Comparison of ENCODE assay signal across 1 cellular context in genomic region chr17:56834380-56835258, GRCh38.
A peak's percentile ranks its signal among the peaks of the same experiment; 100 is the strongest.
TF ChIP-seq lines count a peak whose summit lies in the region.

No MANE protein-coding gene starts in this region.

TF ChIP-seq in GM12878, 131 proteins besides CTCF, POLR2A, EP300 and RAD21:
- TF ChIP-seq DPF2 (IDR thresholded peaks at IDR 0.05) (0 out of 2 replicates have a peak, but pooled peaks have one; percentile 4), SRF (IDR thresholded peaks at IDR 0.05; ENCODE audit: low read depth in 2 of 2, low read length in 2 of 2) (0 out of 4 replicates have a peak, but pooled peaks of 1 of the 2 experiments have one; percentile 39), CREM (IDR thresholded peaks at IDR 0.05; ENCODE audit: low read depth) (0 out of 2 replicates have a peak, but pooled peaks have one; percentile 27), GATAD2B (conservative IDR thresholded peaks at IDR 0.05; ENCODE audit: low read depth) (peak; percentile 71; the same call in 1 of the 2 replicates), CBX5 (IDR thresholded peaks at IDR 0.05; ENCODE audit: low read depth) (no peak), TARDBP (IDR thresholded peaks at IDR 0.05; ENCODE audit: borderline replicate concordance) (no peak), ZBTB40 (IDR thresholded peaks at IDR 0.05; ENCODE audit: borderline replicate concordance) (peak; percentile 71), ASH2L (IDR thresholded peaks at IDR 0.05; ENCODE audit: borderline replicate concordance, low read depth) (0 out of 2 replicates have a peak, but pooled peaks have one; percentile 30), SPI1 (IDR thresholded peaks at IDR 0.05; ENCODE audit: borderline replicate concordance, insufficient read depth, low read depth, low read length) (no peak), TCF12 (IDR thresholded peaks at IDR 0.05; ENCODE audit: low read depth, low read length) (0 out of 2 replicates have a peak, but pooled peaks have one; percentile 50), RELB (IDR thresholded peaks at IDR 0.05; ENCODE audit: low read depth) (peak; percentile 22; the same call in 1 of the 2 replicates), IRF3 (IDR thresholded peaks at IDR 0.05) (no peak), IKZF1 (conservative IDR thresholded peaks at IDR 0.05) (peak; percentile 68), IKZF2 (IDR thresholded peaks at IDR 0.05) (peak in 1 of 2 experiments; percentile 20; a peak in 1 of 4 replicates), YY1 (IDR thresholded peaks at IDR 0.05; ENCODE audit: low read depth, low read length) (0 out of 2 replicates have a peak, but pooled peaks have one; percentile 25), LARP7 (IDR thresholded peaks at IDR 0.05) (0 out of 2 replicates have a peak, but pooled peaks have one; percentile 52), RUNX3 (IDR thresholded peaks at IDR 0.05; ENCODE audit: low read length) (peak; percentile 67; the same call in 1 of the 2 replicates), CREB1 (IDR thresholded peaks at IDR 0.05; ENCODE audit: low read depth) (peak; percentile 37; the same call in 1 of the 2 replicates), NBN (IDR thresholded peaks at IDR 0.05) (0 out of 2 replicates have a peak, but pooled peaks have one; percentile 56), ZZZ3 (IDR thresholded peaks at IDR 0.05; ENCODE audit: control insufficient read depth, insufficient read length, low read depth) (no peak), ZBTB11 (CRISPR knock-in tag; IDR thresholded peaks at IDR 0.05) (peak; percentile 56; the same call in 1 of the 2 replicates), SIN3A (IDR thresholded peaks at IDR 0.05; ENCODE audit: low read depth, low read length) (peak; percentile 65; the same call in 1 of the 2 replicates), GABPA (IDR thresholded peaks at IDR 0.05; ENCODE audit: low read depth) (peak; percentile 71), MYC (IDR thresholded peaks at IDR 0.05; ENCODE audit: insufficient read depth, insufficient read length, insufficient replicate concordance, low read length, severe bottlenecking) (peak; percentile 38), SMC3 (IDR thresholded peaks at IDR 0.05; ENCODE audit: borderline replicate concordance, low read length) (no peak), NKRF (conservative IDR thresholded peaks at IDR 0.05) (no peak; the same call in 1 of the 2 replicates), BHLHE40 (IDR thresholded peaks at IDR 0.05; ENCODE audit: borderline replicate concordance in 1 of 2, low read depth in 2 of 2, low read length in 1 of 2) (peak in 1 of 2 experiments; percentile 71; a peak in 2 of 4 replicates), BACH1 (IDR thresholded peaks at IDR 0.05; ENCODE audit: borderline replicate concordance) (peak; percentile 22; the same call in 1 of the 2 replicates), MXI1 (IDR thresholded peaks at IDR 0.05; ENCODE audit: low read depth, low read length) (peak; percentile 71)
